In the genomic region with DNA sequence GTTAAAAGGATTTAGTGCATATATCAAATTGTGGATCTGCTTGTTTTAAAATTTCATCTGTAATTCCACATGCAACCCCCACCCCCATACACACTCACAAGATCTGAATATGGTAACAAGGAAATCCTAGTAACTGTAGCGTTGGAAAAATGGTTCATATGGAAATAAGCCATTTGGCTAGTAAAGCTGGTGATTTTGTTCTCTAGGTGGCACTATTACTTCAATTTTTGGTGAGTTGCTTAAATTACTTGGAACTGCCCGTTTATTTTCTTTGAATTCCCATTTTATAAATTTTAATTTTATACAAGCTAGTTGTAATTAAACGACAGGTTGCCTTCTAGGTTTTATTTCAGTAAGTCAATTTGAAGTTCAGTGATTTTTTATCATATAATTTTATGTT, we compare ENCODE assay signal across 2 cellular contexts.
TF ChIP-seq lines count a peak whose summit lies in the region.

No MANE protein-coding gene starts in this region.

TF ChIP-seq in SK-N-SH, 30 proteins besides CTCF, POLR2A, EP300 and RAD21 (continued from another document):
- TF ChIP-seq, protein P1, sequence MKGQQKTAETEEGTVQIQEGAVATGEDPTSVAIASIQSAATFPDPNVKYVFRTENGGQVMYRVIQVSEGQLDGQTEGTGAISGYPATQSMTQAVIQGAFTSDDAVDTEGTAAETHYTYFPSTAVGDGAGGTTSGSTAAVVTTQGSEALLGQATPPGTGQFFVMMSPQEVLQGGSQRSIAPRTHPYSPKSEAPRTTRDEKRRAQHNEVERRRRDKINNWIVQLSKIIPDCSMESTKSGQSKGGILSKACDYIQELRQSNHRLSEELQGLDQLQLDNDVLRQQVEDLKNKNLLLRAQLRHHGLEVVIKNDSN (IDR thresholded peaks at IDR 0.05; ENCODE audit: borderline replicate concordance, low read depth), result no peak
- TF ChIP-seq MXI1 (IDR thresholded peaks at IDR 0.05; ENCODE audit: low read depth, low read length) (no peak), CHD2 (IDR thresholded peaks at IDR 0.05; ENCODE audit: low read length, partially characterized antibody) (no peak), POLR2AphosphoS5 (IDR thresholded peaks at IDR 0.05; ENCODE audit: low read depth, low read length) (no peak), TAF1 (IDR thresholded peaks at IDR 0.05; ENCODE audit: borderline replicate concordance, low read depth, low read length) (no peak), GABPA (IDR thresholded peaks at IDR 0.05; ENCODE audit: low read depth) (no peak), FOSL2 (IDR thresholded peaks at IDR 0.05; ENCODE audit: borderline replicate concordance, low read depth) (no peak), TEAD4 (IDR thresholded peaks at IDR 0.05; ENCODE audit: borderline replicate concordance, insufficient read depth) (no peak), RXRA (IDR thresholded peaks at IDR 0.05; ENCODE audit: borderline replicate concordance, low read depth) (no peak)
- TF ChIP-seq, protein P2, sequence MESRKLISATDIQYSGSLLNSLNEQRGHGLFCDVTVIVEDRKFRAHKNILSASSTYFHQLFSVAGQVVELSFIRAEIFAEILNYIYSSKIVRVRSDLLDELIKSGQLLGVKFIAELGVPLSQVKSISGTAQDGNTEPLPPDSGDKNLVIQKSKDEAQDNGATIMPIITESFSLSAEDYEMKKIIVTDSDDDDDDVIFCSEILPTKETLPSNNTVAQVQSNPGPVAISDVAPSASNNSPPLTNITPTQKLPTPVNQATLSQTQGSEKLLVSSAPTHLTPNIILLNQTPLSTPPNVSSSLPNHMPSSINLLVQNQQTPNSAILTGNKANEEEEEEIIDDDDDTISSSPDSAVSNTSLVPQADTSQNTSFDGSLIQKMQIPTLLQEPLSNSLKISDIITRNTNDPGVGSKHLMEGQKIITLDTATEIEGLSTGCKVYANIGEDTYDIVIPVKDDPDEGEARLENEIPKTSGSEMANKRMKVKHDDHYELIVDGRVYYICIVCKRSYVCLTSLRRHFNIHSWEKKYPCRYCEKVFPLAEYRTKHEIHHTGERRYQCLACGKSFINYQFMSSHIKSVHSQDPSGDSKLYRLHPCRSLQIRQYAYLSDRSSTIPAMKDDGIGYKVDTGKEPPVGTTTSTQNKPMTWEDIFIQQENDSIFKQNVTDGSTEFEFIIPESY (IDR thresholded peaks at IDR 0.05; ENCODE audit: borderline replicate concordance, low read depth), result no peak
- TF ChIP-seq, protein P3, sequence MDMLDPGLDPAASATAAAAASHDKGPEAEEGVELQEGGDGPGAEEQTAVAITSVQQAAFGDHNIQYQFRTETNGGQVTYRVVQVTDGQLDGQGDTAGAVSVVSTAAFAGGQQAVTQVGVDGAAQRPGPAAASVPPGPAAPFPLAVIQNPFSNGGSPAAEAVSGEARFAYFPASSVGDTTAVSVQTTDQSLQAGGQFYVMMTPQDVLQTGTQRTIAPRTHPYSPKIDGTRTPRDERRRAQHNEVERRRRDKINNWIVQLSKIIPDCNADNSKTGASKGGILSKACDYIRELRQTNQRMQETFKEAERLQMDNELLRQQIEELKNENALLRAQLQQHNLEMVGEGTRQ (IDR thresholded peaks at IDR 0.05; ENCODE audit: borderline replicate concordance, low read depth, low read length), result no peak

TF ChIP-seq in SK-N-SH treated with all-trans-retinoic acid at 6 μM for 48 hours, 23 proteins besides CTCF, POLR2A, EP300 and RAD21 (continued from another document):
- TF ChIP-seq, protein P4, sequence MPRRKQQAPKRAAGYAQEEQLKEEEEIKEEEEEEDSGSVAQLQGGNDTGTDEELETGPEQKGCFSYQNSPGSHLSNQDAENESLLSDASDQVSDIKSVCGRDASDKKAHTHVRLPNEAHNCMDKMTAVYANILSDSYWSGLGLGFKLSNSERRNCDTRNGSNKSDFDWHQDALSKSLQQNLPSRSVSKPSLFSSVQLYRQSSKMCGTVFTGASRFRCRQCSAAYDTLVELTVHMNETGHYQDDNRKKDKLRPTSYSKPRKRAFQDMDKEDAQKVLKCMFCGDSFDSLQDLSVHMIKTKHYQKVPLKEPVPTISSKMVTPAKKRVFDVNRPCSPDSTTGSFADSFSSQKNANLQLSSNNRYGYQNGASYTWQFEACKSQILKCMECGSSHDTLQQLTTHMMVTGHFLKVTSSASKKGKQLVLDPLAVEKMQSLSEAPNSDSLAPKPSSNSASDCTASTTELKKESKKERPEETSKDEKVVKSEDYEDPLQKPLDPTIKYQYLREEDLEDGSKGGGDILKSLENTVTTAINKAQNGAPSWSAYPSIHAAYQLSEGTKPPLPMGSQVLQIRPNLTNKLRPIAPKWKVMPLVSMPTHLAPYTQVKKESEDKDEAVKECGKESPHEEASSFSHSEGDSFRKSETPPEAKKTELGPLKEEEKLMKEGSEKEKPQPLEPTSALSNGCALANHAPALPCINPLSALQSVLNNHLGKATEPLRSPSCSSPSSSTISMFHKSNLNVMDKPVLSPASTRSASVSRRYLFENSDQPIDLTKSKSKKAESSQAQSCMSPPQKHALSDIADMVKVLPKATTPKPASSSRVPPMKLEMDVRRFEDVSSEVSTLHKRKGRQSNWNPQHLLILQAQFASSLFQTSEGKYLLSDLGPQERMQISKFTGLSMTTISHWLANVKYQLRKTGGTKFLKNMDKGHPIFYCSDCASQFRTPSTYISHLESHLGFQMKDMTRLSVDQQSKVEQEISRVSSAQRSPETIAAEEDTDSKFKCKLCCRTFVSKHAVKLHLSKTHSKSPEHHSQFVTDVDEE (CRISPR knock-in tag; IDR thresholded peaks at IDR 0.05), result no peak
- TF ChIP-seq PPARA (CRISPR knock-in tag; IDR thresholded peaks at IDR 0.05; ENCODE audit: borderline replicate concordance) (no peak), ZNF565 (CRISPR knock-in tag; conservative IDR thresholded peaks at IDR 0.05; ENCODE audit: low read depth) (no peak), BACH2 (CRISPR knock-in tag; IDR thresholded peaks at IDR 0.05; ENCODE audit: borderline replicate concordance) (no peak), ESRRG (CRISPR knock-in tag; IDR thresholded peaks at IDR 0.05) (no peak), ZNF70 (CRISPR knock-in tag; IDR thresholded peaks at IDR 0.05) (no peak), ZFP30 (CRISPR knock-in tag; IDR thresholded peaks at IDR 0.05) (no peak), TOX (CRISPR knock-in tag; IDR thresholded peaks at IDR 0.05; ENCODE audit: borderline replicate concordance) (no peak), ARNTL (CRISPR knock-in tag; IDR thresholded peaks at IDR 0.05; ENCODE audit: borderline replicate concordance, low read depth) (no peak), TCF4 (CRISPR knock-in tag; IDR thresholded peaks at IDR 0.05; ENCODE audit: borderline replicate concordance) (no peak)
- TF ChIP-seq, protein P5, sequence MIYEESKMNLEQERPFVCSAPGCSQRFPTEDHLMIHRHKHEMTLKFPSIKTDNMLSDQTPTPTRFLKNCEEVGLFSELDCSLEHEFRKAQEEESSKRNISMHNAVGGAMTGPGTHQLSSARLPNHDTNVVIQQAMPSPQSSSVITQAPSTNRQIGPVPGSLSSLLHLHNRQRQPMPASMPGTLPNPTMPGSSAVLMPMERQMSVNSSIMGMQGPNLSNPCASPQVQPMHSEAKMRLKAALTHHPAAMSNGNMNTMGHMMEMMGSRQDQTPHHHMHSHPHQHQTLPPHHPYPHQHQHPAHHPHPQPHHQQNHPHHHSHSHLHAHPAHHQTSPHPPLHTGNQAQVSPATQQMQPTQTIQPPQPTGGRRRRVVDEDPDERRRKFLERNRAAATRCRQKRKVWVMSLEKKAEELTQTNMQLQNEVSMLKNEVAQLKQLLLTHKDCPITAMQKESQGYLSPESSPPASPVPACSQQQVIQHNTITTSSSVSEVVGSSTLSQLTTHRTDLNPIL (CRISPR knock-in tag; IDR thresholded peaks at IDR 0.05; ENCODE audit: low read depth), result no peak
- TF ChIP-seq, protein P6, sequence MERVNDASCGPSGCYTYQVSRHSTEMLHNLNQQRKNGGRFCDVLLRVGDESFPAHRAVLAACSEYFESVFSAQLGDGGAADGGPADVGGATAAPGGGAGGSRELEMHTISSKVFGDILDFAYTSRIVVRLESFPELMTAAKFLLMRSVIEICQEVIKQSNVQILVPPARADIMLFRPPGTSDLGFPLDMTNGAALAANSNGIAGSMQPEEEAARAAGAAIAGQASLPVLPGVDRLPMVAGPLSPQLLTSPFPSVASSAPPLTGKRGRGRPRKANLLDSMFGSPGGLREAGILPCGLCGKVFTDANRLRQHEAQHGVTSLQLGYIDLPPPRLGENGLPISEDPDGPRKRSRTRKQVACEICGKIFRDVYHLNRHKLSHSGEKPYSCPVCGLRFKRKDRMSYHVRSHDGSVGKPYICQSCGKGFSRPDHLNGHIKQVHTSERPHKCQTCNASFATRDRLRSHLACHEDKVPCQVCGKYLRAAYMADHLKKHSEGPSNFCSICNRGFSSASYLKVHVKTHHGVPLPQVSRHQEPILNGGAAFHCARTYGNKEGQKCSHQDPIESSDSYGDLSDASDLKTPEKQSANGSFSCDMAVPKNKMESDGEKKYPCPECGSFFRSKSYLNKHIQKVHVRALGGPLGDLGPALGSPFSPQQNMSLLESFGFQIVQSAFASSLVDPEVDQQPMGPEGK (CRISPR knock-in tag; IDR thresholded peaks at IDR 0.05; ENCODE audit: borderline replicate concordance), result no peak
